ENCODE assay signal across 1 cellular context in genomic region chr2:223944704-223945531, GRCh38.
TF ChIP-seq lines count a peak whose summit lies in the region.

Gene WDFY1 (minus strand): TSS chr2:223945335. CDS start chr2:223945284, 51 bp downstream.

TF ChIP-seq in H1, 55 proteins besides CTCF, POLR2A, EP300 and RAD21 (continued from another document):
- no peak for TF ChIP-seq SIRT6 (IDR thresholded peaks at IDR 0.05; ENCODE audit: low read length)
- TF ChIP-seq CREB1 (IDR thresholded peaks at IDR 0.05) = peak; percentile 63; the same call in 1 of the 2 replicates
- no peak for TF ChIP-seq SAP30 (IDR thresholded peaks at IDR 0.05; ENCODE audit: insufficient read depth, insufficient replicate concordance, low read length)
- TF ChIP-seq RNF2 (IDR thresholded peaks at IDR 0.05; ENCODE audit: borderline replicate concordance, low read depth, low read length, missing control alignments, poor library complexity, severe bottlenecking) = no peak
- TF ChIP-seq EGR1 (IDR thresholded peaks at IDR 0.05; ENCODE audit: borderline replicate concordance, low read depth, low read length) = peak; percentile 76
- TF ChIP-seq MAFK (IDR thresholded peaks at IDR 0.05; ENCODE audit: low read depth, low read length) = peak; percentile 98
- TF ChIP-seq ZNF274 (IDR thresholded peaks at IDR 0.05; ENCODE audit: borderline replicate concordance, extremely low read depth, low read length) = no peak
- no peak for TF ChIP-seq SUZ12 (IDR thresholded peaks at IDR 0.05; ENCODE audit: low read length)
- no peak for TF ChIP-seq RFX5 (IDR thresholded peaks at IDR 0.05; ENCODE audit: borderline replicate concordance, low read depth, low read length)
- no peak for TF ChIP-seq CHD1 (IDR thresholded peaks at IDR 0.05; ENCODE audit: low read depth, low read length)
- no peak for TF ChIP-seq ATF3 (IDR thresholded peaks at IDR 0.05; ENCODE audit: insufficient read depth, low read depth, low read length)
- TF ChIP-seq MAX (IDR thresholded peaks at IDR 0.05) = peak; percentile 41
- no peak for TF ChIP-seq CBX8 (IDR thresholded peaks at IDR 0.05; ENCODE audit: borderline replicate concordance, low read depth, low read length)
- TF ChIP-seq CEBPB (IDR thresholded peaks at IDR 0.05; ENCODE audit: low read depth, low read length) = no peak
- TF ChIP-seq ASH2L (IDR thresholded peaks at IDR 0.05; ENCODE audit: low read length) = peak; percentile 95
- TF ChIP-seq GTF2F1 (IDR thresholded peaks at IDR 0.05; ENCODE audit: borderline replicate concordance, low read depth, low read length) = no peak
- TF ChIP-seq BCL11A (IDR thresholded peaks at IDR 0.05; ENCODE audit: low read depth in 2 of 2, low read length in 2 of 2) = no peak
- TF ChIP-seq JUND (IDR thresholded peaks at IDR 0.05; ENCODE audit: low read length) = no peak
- no peak for TF ChIP-seq JUN (IDR thresholded peaks at IDR 0.05; ENCODE audit: low read depth, low read length)
- TF ChIP-seq SP1 (IDR thresholded peaks at IDR 0.05; ENCODE audit: low read depth, low read length) = peak; percentile 75
- no peak for TF ChIP-seq HDAC6 (IDR thresholded peaks at IDR 0.05; ENCODE audit: low read depth, low read length)
- TF ChIP-seq TAF7 (optimal IDR thresholded peaks at IDR 0.05; ENCODE audit: borderline replicate concordance, low read depth, low read length) = peak; percentile 84
- TF ChIP-seq NRF1 (IDR thresholded peaks at IDR 0.05; ENCODE audit: low read depth, low read length) = no peak
- peak; percentile 89 to 93; a peak in 3 of 4 replicates for TF ChIP-seq SIN3A (conservative IDR thresholded peaks at IDR 0.05 in 1 of 2, IDR thresholded peaks at IDR 0.05 in 1 of 2; ENCODE audit: low read depth in 1 of 2, low read length in 2 of 2)
- peak; percentile 74; the same call in 1 of the 2 replicates for TF ChIP-seq POLR2AphosphoS5 (IDR thresholded peaks at IDR 0.05; ENCODE audit: low read depth, low read length)
- no peak for TF ChIP-seq SP2 (IDR thresholded peaks at IDR 0.05; ENCODE audit: low read length)
- 0 out of 2 replicates have a peak, but pooled peaks have one; percentile 19 for TF ChIP-seq CHD2 (IDR thresholded peaks at IDR 0.05; ENCODE audit: low read length)
- TF ChIP-seq SRF (IDR thresholded peaks at IDR 0.05; ENCODE audit: low read depth, low read length) = no peak
- peak; percentile 100 for TF ChIP-seq CHD7 (IDR thresholded peaks at IDR 0.05; ENCODE audit: insufficient replicate concordance, low read length)
- TF ChIP-seq NANOG (IDR thresholded peaks at IDR 0.05; ENCODE audit: insufficient read depth, low read depth, low read length, poor library complexity, severe bottlenecking) = no peak
- peak; percentile 60 for TF ChIP-seq KDM5A (IDR thresholded peaks at IDR 0.05; ENCODE audit: low read length)
- TF ChIP-seq TEAD4 (IDR thresholded peaks at IDR 0.05; ENCODE audit: low read depth, low read length) = 0 out of 2 replicates have a peak, but pooled peaks have one; percentile 9
- TF ChIP-seq YY1 (IDR thresholded peaks at IDR 0.05; ENCODE audit: low read depth, low read length) = peak; percentile 92
- no peak for TF ChIP-seq RXRA (IDR thresholded peaks at IDR 0.05; ENCODE audit: insufficient read depth, low read depth, low read length)
- TF ChIP-seq CTBP2 (IDR thresholded peaks at IDR 0.05; ENCODE audit: borderline replicate concordance, insufficient read depth, insufficient read length, low read length) = no peak
- peak; percentile 61 for TF ChIP-seq USF2 (IDR thresholded peaks at IDR 0.05; ENCODE audit: low read length)
- TF ChIP-seq CBX5 (IDR thresholded peaks at IDR 0.05; ENCODE audit: low read depth, low read length) = no peak
- TF ChIP-seq EZH2 (IDR thresholded peaks at IDR 0.05; ENCODE audit: low read depth, low read length, severe bottlenecking) = no peak
- TF ChIP-seq SP4 (IDR thresholded peaks at IDR 0.05; ENCODE audit: low read length) = no peak; the same call in 1 of the 2 replicates
- no peak for TF ChIP-seq GABPA (IDR thresholded peaks at IDR 0.05; ENCODE audit: borderline replicate concordance, insufficient read depth, low read length)
- TF ChIP-seq TAF1 (IDR thresholded peaks at IDR 0.05; ENCODE audit: low read depth, low read length) = peak; percentile 84
- no peak for TF ChIP-seq ATF2 (IDR thresholded peaks at IDR 0.05; ENCODE audit: low read length)
- TF ChIP-seq BRCA1 (IDR thresholded peaks at IDR 0.05; ENCODE audit: low read depth, low read length) = no peak
- peak; percentile 21; the same call in 1 of the 2 replicates for TF ChIP-seq E2F6 (IDR thresholded peaks at IDR 0.05)
